Comparison of ENCODE assay signal across 8 cellular contexts in the genomic region with DNA sequence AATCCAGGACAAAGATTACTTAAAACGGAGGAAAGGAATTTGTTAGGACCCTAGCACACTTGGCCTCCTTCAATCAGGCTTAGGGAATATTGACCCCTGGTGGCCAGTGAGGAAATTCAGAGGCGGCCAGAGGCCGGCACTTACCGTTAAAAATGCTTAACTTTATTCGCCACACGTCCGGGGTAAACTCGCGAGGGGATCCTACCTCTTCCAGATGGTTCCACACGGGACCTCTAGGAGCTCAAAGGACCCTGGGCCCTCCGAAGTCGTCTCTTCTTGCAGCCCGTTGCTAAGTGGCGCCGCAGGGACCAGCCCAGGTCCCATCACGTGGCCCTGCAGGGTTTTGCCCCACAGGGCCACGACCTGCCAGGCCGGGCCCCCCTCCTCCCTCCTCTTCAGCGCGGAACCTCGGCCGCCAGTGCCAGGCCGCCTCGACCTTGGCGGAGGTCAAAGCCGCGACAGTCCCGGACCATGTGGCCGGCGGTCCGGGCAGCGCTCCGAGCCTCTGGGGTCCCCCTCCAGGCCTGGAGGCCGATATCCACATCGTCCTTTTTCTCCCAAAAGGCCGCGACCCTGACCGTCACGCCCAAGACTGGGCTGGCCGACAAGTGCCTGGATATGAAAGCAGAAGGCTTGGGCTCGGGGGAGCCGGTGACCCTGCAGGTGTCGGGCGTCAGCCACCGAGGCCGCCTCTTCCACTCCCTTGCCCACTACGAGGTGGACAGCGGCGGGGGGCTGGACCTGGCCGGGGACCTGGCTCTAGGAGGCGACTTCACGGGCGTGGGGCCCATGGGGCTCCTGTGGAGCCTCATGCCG. TPM values are rescaled to one million over a fixed set of nuclear protein-coding genes. Genes with fewer than 3 reads are reported as not detected.
DNase-seq lines count a peak whose midpoint lies in the region; ATAC-seq and FAIRE-seq lines count a peak whose summit lies in the region.

No MANE protein-coding gene starts in this region.

- H3K27me3 ChIP-seq in mesendoderm (ENCODE audit: insufficient read depth, low read length, poor library complexity): no peaks in the 10 kb centered on the region

- H3K56ac ChIP-seq in mesendoderm (ENCODE audit: low read length): peak overlapping the region; percentile 89

- peak overlapping the region; percentile 52 for H2BK120ac ChIP-seq in mesendoderm (ENCODE audit: low read depth, low read length)

- H3K4me3 ChIP-seq in mesendoderm (ENCODE audit: low read length): peak overlapping the region; percentile 26

- peak overlapping the region; percentile 87 for H3K4me2 ChIP-seq in mesendoderm (ENCODE audit: low read length)

- peak; percentile 33 for FAIRE-seq in endometrium (lab: Jason Lieb, UNC)

- peaks cover 2% of the 10 kb centered on the region for H3K4me1 ChIP-seq in mesendoderm (ENCODE audit: control insufficient read depth, low read depth, low read length)

- no peak overlapping the region for H2AK5ac ChIP-seq in mesendoderm (ENCODE audit: low read length)

- peak; percentile 60 for ATAC-seq in HG03175 (IDR thresholded peaks at IDR 0.05; ENCODE audit: unreplicated experiment)
- no peak for ATAC-seq in GM18909 (IDR thresholded peaks at IDR 0.05; ENCODE audit: poor library complexity, unreplicated experiment)

- peak overlapping the region; percentile 45 for H3K23ac ChIP-seq in mesendoderm (ENCODE audit: low read length)

- H3K27ac ChIP-seq in mesendoderm (ENCODE audit: low read depth, low read length): peak overlapping the region; percentile 30

- no peaks in the 10 kb centered on the region for H3K79me1 ChIP-seq in mesendoderm (ENCODE audit: low read length)

- H4K8ac ChIP-seq in mesendoderm (ENCODE audit: low read depth, low read length): no peak overlapping the region

- H2BK15ac ChIP-seq in mesendoderm (replicated peaks; ENCODE audit: low read depth): no peak overlapping the region

- peak overlapping the region; percentile 5 for H3K18ac ChIP-seq in mesendoderm (ENCODE audit: low read length)

- no peak overlapping the region for H4K5ac ChIP-seq in mesendoderm (ENCODE audit: low read length)

- no peaks in the 10 kb centered on the region for H3K79me2 ChIP-seq in mesendoderm (ENCODE audit: control insufficient read depth, insufficient read depth, low read length)

- H3K9ac ChIP-seq in mesendoderm (ENCODE audit: low read length): peak overlapping the region; percentile 67

- no CpG with 5 or more reads among the region's 54 CpGs for WGBS in mesendoderm (ENCODE audit: extremely low coverage, insufficient coverage, low lambda C conversion rate)

- DNase-seq in DMS53 treated with DMSO at 0.1 percent for 48 hours (lab: John Stamatoyannopoulos, UW; ENCODE audit: unreplicated experiment): peak; percentile 42
- DNase-seq in NCI-H82 treated with DMSO at 0.1 percent for 48 hours (lab: John Stamatoyannopoulos, UW; ENCODE audit: unreplicated experiment): peak; percentile 24
- DNase-seq in activated T-cell treated with anti-CD3 and anti-CD28 coated beads for 1 hour (ENCODE audit: low read depth): peak; percentile 43
- peak; percentile 82 for DNase-seq in mesendoderm
- DNase-seq in stimulated activated CD8-positive, alpha-beta memory T cell treated with anti-CD3 and anti-CD28 coated beads, Interleukin-15, amount 100 ng/mL, for 24 hours (ENCODE audit: low read depth): peak; percentile 21

- peak overlapping the region; percentile 17 for H3K4ac ChIP-seq in mesendoderm (ENCODE audit: low read depth, low read length)

- H2BK5ac ChIP-seq in mesendoderm (ENCODE audit: low read length): no peak overlapping the region

- H3K36me3 ChIP-seq in mesendoderm (ENCODE audit: control insufficient read depth, insufficient read depth, low read length): no peaks in the 10 kb centered on the region

RNA-seq across cellular contexts. Expression of a gene that starts 11.1 kb away (rescaled TPM):
- polyA plus RNA-seq in mesendoderm (2013, experiment 1 of 2): 11.4 TPM
- 12.4 TPM for polyA plus RNA-seq in mesendoderm (2013, experiment 2 of 2)

RNA-seq across cellular contexts. Expression of a gene that starts 21.4 kb away (rescaled TPM):
- polyA plus RNA-seq in mesendoderm (2013, experiment 1 of 2): 0.06 TPM
- polyA plus RNA-seq in mesendoderm (2013, experiment 2 of 2): 0.03 TPM

RNA-seq across cellular contexts. Expression of a gene that starts 42.1 kb away (rescaled TPM):
- 0.87 TPM for polyA plus RNA-seq in mesendoderm (2013, experiment 1 of 2)
- polyA plus RNA-seq in mesendoderm (2013, experiment 2 of 2): 0.80 TPM

Comparison
In these comparisons a context has a peak if more than half of its experiments do, and no peak if none do; other contexts are left out.
1. DNase-seq: peak in every context shown above with its lines; median percentile 82 in mesendoderm; 43 in activated T-cell treated with anti-CD3 and anti-CD28 coated beads for 1 hour; 42 in DMS53 treated with DMSO at 0.1 percent for 48 hours; 24 in NCI-H82 treated with DMSO at 0.1 percent for 48 hours; 21 in stimulated activated CD8-positive, alpha-beta memory T cell treated with anti-CD3 and anti-CD28 coated beads, Interleukin-15, amount 100 ng/mL, for 24 hours.